In the genomic region with DNA sequence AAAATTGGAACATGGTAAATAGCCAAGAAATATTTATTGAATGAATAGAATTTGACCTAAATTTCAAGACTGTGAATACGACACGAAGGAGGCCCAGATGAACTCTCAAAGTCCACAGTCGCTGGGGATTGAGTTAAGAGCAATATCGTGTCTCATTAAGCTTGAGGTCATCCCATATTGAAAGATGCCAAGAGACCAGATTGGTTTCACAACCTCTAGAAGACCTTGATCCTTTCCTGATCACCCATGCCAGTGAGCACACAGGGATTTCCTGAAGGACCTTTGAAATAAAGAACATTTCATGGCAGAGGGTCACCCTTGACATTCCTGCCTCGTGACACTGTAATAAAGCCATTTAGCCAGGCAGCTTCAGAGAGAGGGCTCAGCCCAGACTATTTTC, we compare ENCODE assay signal across 1 cellular context.
TF ChIP-seq lines count a peak whose summit lies in the region.

No MANE protein-coding gene starts in this region.

TF ChIP-seq in IMR-90, 13 proteins besides CTCF, POLR2A, EP300 and RAD21:
- TF ChIP-seq MAFK (IDR thresholded peaks at IDR 0.05; ENCODE audit: low read depth, low read length) (no peak), CEBPB (IDR thresholded peaks at IDR 0.05; ENCODE audit: low read depth, low read length) (no peak), RFX5 (IDR thresholded peaks at IDR 0.05; ENCODE audit: low read depth, low read length) (no peak), NFE2L2 (IDR thresholded peaks at IDR 0.05; ENCODE audit: low read depth, low read length) (no peak), CHD1 (IDR thresholded peaks at IDR 0.05; ENCODE audit: low read depth, low read length) (no peak), BHLHE40 (IDR thresholded peaks at IDR 0.05; ENCODE audit: low read depth, low read length) (no peak), MAZ (IDR thresholded peaks at IDR 0.05; ENCODE audit: borderline replicate concordance, low read depth, low read length) (no peak), RCOR1 (IDR thresholded peaks at IDR 0.05; ENCODE audit: insufficient replicate concordance, low read length) (no peak)
- TF ChIP-seq, protein P1, sequence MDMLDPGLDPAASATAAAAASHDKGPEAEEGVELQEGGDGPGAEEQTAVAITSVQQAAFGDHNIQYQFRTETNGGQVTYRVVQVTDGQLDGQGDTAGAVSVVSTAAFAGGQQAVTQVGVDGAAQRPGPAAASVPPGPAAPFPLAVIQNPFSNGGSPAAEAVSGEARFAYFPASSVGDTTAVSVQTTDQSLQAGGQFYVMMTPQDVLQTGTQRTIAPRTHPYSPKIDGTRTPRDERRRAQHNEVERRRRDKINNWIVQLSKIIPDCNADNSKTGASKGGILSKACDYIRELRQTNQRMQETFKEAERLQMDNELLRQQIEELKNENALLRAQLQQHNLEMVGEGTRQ (IDR thresholded peaks at IDR 0.05; ENCODE audit: low read depth, low read length) = no peak
